16 cellular contexts compared by ENCODE assay signal in genomic region chrX:71941145-71941544, GRCh38.
"Had no signal": no experiment of that assay in that cellular context is flagged by ENCODE, and none has a peak within 500 bp of the region (broad histone marks: within the 10 kb centered on the region; RNA-seq: fewer than 3 reads in every experiment).

No MANE protein-coding gene starts in this region.

- FAIRE-seq: endothelial cell of umbilical vein, TTC549 had no signal

- ATAC-seq: activated CD4-positive, alpha-beta T cell treated with anti-CD3 and anti-CD28 coated beads for 36 hours; activated naive CD4-positive, alpha-beta T cell treated with anti-CD3 and anti-CD28 coated beads, Interleukin-2, amount 50 U/mL, for 72 hours had no signal

- H3K4me1 ChIP-seq: suprapubic skin had no signal

- H3K9me3 ChIP-seq: esophagus muscularis mucosa, suprapubic skin had no signal

- H3K4me1 Mint-ChIP-seq: activated CD4-positive, alpha-beta T cell treated with anti-CD3 and anti-CD28 coated beads for 36 hours; nephron progenitor cell had no signal

- H3K27me3 Mint-ChIP-seq: stimulated activated naive CD8-positive, alpha-beta T cell treated with anti-CD3 and anti-CD28 coated beads, Interleukin-15, Interleukin-2, amounts not matched to agents 100 ng/mL and 50 ng/mL, for 24 hours; type B pancreatic cell had no signal

- H3K36me3 Mint-ChIP-seq: activated naive CD4-positive, alpha-beta T cell treated with anti-CD3 and anti-CD28 coated beads, Interleukin-2, amount 50 U/mL, for 72 hours; mesothelial cell of epicardium had no signal

- DNase-seq: activated CD4-positive, alpha-beta T cell treated with anti-CD3 and anti-CD28 coated beads for 36 hours; activated CD4-positive, alpha-beta T cell treated with anti-CD3 and anti-CD28 coated beads, Interleukin-2, amount 50 U/mL, for 48 hours; activated gamma-delta T cell treated with Interleukin-2 at 50 U/mL for 16 hours; dermis blood vessel endothelial cell; effector memory CD4-positive, alpha-beta T cell; nephron progenitor cell had no signal

- H3K27me3 ChIP-seq: suprapubic skin had no signal

- H3K27ac Mint-ChIP-seq: activated CD4-positive, alpha-beta T cell treated with anti-CD3 and anti-CD28 coated beads for 36 hours; activated naive CD4-positive, alpha-beta T cell treated with anti-CD3 and anti-CD28 coated beads, Interleukin-2, amount 50 U/mL, for 72 hours; activated T-helper 1 cell treated with anti-CD3 and anti-CD28 coated beads, Interleukin-12 subunit alpha, Interleukin-12 subunit beta, Interleukin-2, Interleukin-4 antibody, amounts not matched to agents 30 ng/mL and 10 ng/mL and 1 ng/mL, durations not matched to agents 14 hours and 24 hours and 36 hours; nephron progenitor cell; stimulated activated naive CD8-positive, alpha-beta T cell treated with anti-CD3 and anti-CD28 coated beads, Interleukin-15, Interleukin-2, amounts not matched to agents 100 ng/mL and 50 ng/mL, for 24 hours; T-helper 2 cell treated with Interferon-gamma antibody and Interleukin-4, amounts not matched to agents 5 μg/mL and 100 μg/mL, for 36 hours; type B pancreatic cell had no signal

- H3K27ac ChIP-seq: suprapubic skin had no signal

- H3K4me3 Mint-ChIP-seq: activated CD4-positive, alpha-beta T cell treated with anti-CD3 and anti-CD28 coated beads for 36 hours; activated T-helper 1 cell treated with anti-CD3 and anti-CD28 coated beads, Interleukin-12 subunit alpha, Interleukin-12 subunit beta, Interleukin-2, Interleukin-4 antibody, amounts not matched to agents 30 ng/mL and 10 ng/mL and 1 ng/mL, durations not matched to agents 14 hours and 24 hours and 36 hours; mesothelial cell of epicardium; nephron progenitor cell; stimulated activated naive CD8-positive, alpha-beta T cell treated with anti-CD3 and anti-CD28 coated beads, Interleukin-15, Interleukin-2, amounts not matched to agents 100 ng/mL and 50 ng/mL, for 24 hours; T-helper 2 cell treated with Interferon-gamma antibody and Interleukin-4, amounts not matched to agents 5 μg/mL and 100 μg/mL, for 36 hours; type B pancreatic cell had no signal

- H3K9me3 Mint-ChIP-seq: activated naive CD4-positive, alpha-beta T cell treated with anti-CD3 and anti-CD28 coated beads, Interleukin-2, amount 50 U/mL, for 72 hours; activated T-helper 1 cell treated with anti-CD3 and anti-CD28 coated beads, Interleukin-12 subunit alpha, Interleukin-12 subunit beta, Interleukin-2, Interleukin-4 antibody, amounts not matched to agents 30 ng/mL and 10 ng/mL and 1 ng/mL, durations not matched to agents 14 hours and 24 hours and 36 hours; mesothelial cell of epicardium; stimulated activated naive CD8-positive, alpha-beta T cell treated with anti-CD3 and anti-CD28 coated beads, Interleukin-15, Interleukin-2, amounts not matched to agents 100 ng/mL and 50 ng/mL, for 24 hours; T-helper 2 cell treated with Interferon-gamma antibody and Interleukin-4, amounts not matched to agents 5 μg/mL and 100 μg/mL, for 36 hours; type B pancreatic cell had no signal

- H3K4me3 ChIP-seq: esophagus muscularis mucosa, suprapubic skin had no signal

- H3K36me3 ChIP-seq: esophagus muscularis mucosa, suprapubic skin had no signal
